18 cellular contexts compared by ENCODE assay signal in the genomic region with DNA sequence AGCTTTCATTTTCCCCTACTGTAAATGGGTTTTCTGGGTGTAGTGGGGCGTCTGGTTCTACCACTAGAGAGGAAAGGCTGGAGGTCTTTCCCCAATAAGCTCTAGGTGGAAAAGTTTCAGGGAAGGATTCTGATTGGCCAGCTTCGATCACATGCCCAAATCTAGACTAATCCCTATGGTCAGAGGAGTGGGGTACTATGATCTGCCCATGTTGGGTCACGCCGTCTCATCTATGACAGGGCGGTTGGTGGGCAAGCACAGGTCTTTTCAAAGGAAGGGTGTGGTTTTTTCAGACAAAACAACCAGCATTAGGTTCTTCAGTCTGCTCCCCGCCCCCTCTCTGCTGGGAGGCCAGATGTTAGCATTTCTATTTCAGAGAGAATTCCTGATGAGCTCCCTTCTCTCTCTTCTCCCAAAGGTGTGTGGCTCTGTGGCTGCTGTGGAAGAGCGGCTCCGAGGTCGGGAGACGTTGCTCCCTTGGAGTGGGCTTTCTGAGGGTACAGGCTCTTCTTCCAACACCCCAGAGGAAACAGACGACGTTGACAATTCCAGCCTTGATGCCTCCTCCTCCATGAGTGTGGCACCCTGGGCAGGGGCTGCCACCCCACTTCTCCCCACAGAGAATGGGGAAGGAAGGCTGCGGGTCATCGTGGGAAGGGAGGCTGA. TPM values are rescaled to one million over a fixed set of nuclear protein-coding genes. Genes with fewer than 3 reads are reported as not detected.
A peak's percentile ranks its signal among the peaks of the same experiment; 100 is the strongest.
DNase-seq lines count a peak whose midpoint lies in the region; ATAC-seq and TF ChIP-seq lines count a peak whose summit lies in the region.
"Had no signal": no experiment of that assay in that cellular context is flagged by ENCODE, and none has a peak within 500 bp of the region (broad histone marks: within the 10 kb centered on the region; RNA-seq: fewer than 3 reads in every experiment).

No MANE protein-coding gene starts in this region.

- peaks cover 46% of the 10 kb centered on the region for H3K4me1 Mint-ChIP-seq in activated CD4-positive, alpha-beta T cell treated with anti-CD3 and anti-CD28 coated beads for 36 hours
- H3K4me1 Mint-ChIP-seq in T-helper 2 cell treated with Interferon-gamma antibody and Interleukin-4, amounts not matched to agents 5 μg/mL and 100 μg/mL, for 36 hours (ENCODE audit: low read depth), result peaks cover 42% of the 10 kb centered on the region
- peaks cover 49% of the 10 kb centered on the region for H3K4me1 Mint-ChIP-seq in activated naive CD8-positive, alpha-beta T cell (ENCODE audit: low read depth)
- H3K4me1 Mint-ChIP-seq in progenitor cell of endocrine pancreas (ENCODE audit: low read depth), result no peaks in the 10 kb centered on the region
- H3K4me1 Mint-ChIP-seq: endodermal cell had no signal

- TF ChIP-seq POLR2A in gastrocnemius medialis (IDR thresholded peaks at IDR 0.05), result no peak

- no peaks in the 10 kb centered on the region for H3K4me1 ChIP-seq in gastrocnemius medialis

- H3K9me3 ChIP-seq in gastrocnemius medialis, result no peaks in the 10 kb centered on the region

- no peak overlapping the region for H3K27ac ChIP-seq in gastrocnemius medialis

- no peak overlapping the region for H3K4me3 Mint-ChIP-seq in activated CD4-positive, alpha-beta T cell treated with anti-CD3 and anti-CD28 coated beads for 36 hours
- H3K4me3 Mint-ChIP-seq in T-helper 2 cell treated with Interferon-gamma antibody and Interleukin-4, amounts not matched to agents 5 μg/mL and 100 μg/mL, for 36 hours, result peak overlapping the region; percentile 77
- no peak overlapping the region for H3K4me3 Mint-ChIP-seq in activated naive CD8-positive, alpha-beta T cell
- H3K4me3 Mint-ChIP-seq in progenitor cell of endocrine pancreas (ENCODE audit: low read depth), result no peak overlapping the region
- H3K4me3 Mint-ChIP-seq: endodermal cell, nephron had no signal

- CTCF ChIA-PET in activated CD4-positive, alpha-beta T cell treated with anti-CD3 and anti-CD28 coated beads for 36 hours (lab: Charles Lee), result interaction anchor here (1.3 to 2.5 kb wide), 3 partner anchors 10 to 25 kb away, joined by 3 to 9 read pairs (median 4); no protein-coding TSS in a partner anchor

- H3K27me3 Mint-ChIP-seq in activated CD4-positive, alpha-beta T cell treated with anti-CD3 and anti-CD28 coated beads for 36 hours, result no peaks in the 10 kb centered on the region
- no peaks in the 10 kb centered on the region for H3K27me3 Mint-ChIP-seq in T-helper 2 cell treated with Interferon-gamma antibody and Interleukin-4, amounts not matched to agents 5 μg/mL and 100 μg/mL, for 36 hours (ENCODE audit: low read depth)
- no peaks in the 10 kb centered on the region for H3K27me3 Mint-ChIP-seq in activated naive CD8-positive, alpha-beta T cell
- H3K27me3 Mint-ChIP-seq in progenitor cell of endocrine pancreas, result no peaks in the 10 kb centered on the region

- no peak overlapping the region for H3K4me3 ChIP-seq in gastrocnemius medialis
- H3K4me3 ChIP-seq: skin epidermis had no signal

- DNase-seq in activated CD4-positive, alpha-beta T cell treated with anti-CD3 and anti-CD28 coated beads for 36 hours, result peak; percentile 49
- DNase-seq in activated CD4-positive, alpha-beta T cell treated with anti-CD3 and anti-CD28 coated beads for 1 hour, result no peak
- peak; percentile 46 for DNase-seq in T-helper 2 cell treated with Interferon-gamma antibody and Interleukin-4, amounts not matched to agents 5 μg/mL and 100 μg/mL, for 36 hours (ENCODE audit: low spot score)
- DNase-seq in progenitor cell of endocrine pancreas (ENCODE audit: low spot score, unreplicated experiment) (no peak), gastrocnemius medialis (no peak)
- DNase-seq: anterior cingulate cortex, DMS79, endodermal cell, left cardiac atrium, NCI-H510A had no signal

- peaks cover 0 to 76% of the 10 kb centered on the region in 2 donors for H3K36me3 ChIP-seq in gastrocnemius medialis

- H3K36me3 Mint-ChIP-seq in activated CD4-positive, alpha-beta T cell treated with anti-CD3 and anti-CD28 coated beads for 36 hours (ENCODE audit: low read depth), result peaks cover 24% of the 10 kb centered on the region
- H3K36me3 Mint-ChIP-seq in T-helper 2 cell treated with Interferon-gamma antibody and Interleukin-4, amounts not matched to agents 5 μg/mL and 100 μg/mL, for 36 hours (ENCODE audit: low read depth), result peaks cover 30% of the 10 kb centered on the region
- H3K36me3 Mint-ChIP-seq in activated naive CD8-positive, alpha-beta T cell, result peaks cover 7% of the 10 kb centered on the region
- no peaks in the 10 kb centered on the region for H3K36me3 Mint-ChIP-seq in progenitor cell of endocrine pancreas (ENCODE audit: insufficient read depth)

- in situ Hi-C loops in gastrocnemius medialis (cut with MboI; ENCODE audit: low sequenced_read_pairs in 4 of 4), result no loop called here

- TF ChIP-seq CTCF in progenitor cell of endocrine pancreas (IDR thresholded peaks at IDR 0.05; ENCODE audit: unreplicated experiment) (no peak), gastrocnemius medialis (IDR thresholded peaks at IDR 0.05 in 4 of 5, conservative IDR thresholded peaks at IDR 0.05 in 1 of 5) (no peak)

- POLR2A ChIA-PET in activated CD4-positive, alpha-beta T cell treated with anti-CD3 and anti-CD28 coated beads for 36 hours (lab: Charles Lee), result no interaction called here

- intact Hi-C loops in activated CD4-positive, alpha-beta T cell treated with anti-CD3 and anti-CD28 coated beads for 36 hours (cut with DNase I, micrococcal nuclease), result loop anchor here in 1 of 2 experiments (1.0 kb wide), 1 partner anchor 9 kb away; no protein-coding TSS in a partner anchor
- intact Hi-C loops in gastrocnemius medialis (cut with DNase I; ENCODE audit: low total_unique reads), result no loop called here

- peak overlapping the region; percentile 85 for H3K27ac Mint-ChIP-seq in activated CD4-positive, alpha-beta T cell treated with anti-CD3 and anti-CD28 coated beads for 36 hours
- peak overlapping the region; percentile 99 for H3K27ac Mint-ChIP-seq in T-helper 2 cell treated with Interferon-gamma antibody and Interleukin-4, amounts not matched to agents 5 μg/mL and 100 μg/mL, for 36 hours
- H3K27ac Mint-ChIP-seq in activated naive CD8-positive, alpha-beta T cell, result peak overlapping the region; percentile 90
- peak overlapping the region; percentile 33 for H3K27ac Mint-ChIP-seq in progenitor cell of endocrine pancreas
- H3K27ac Mint-ChIP-seq: endodermal cell, nephron had no signal

- H3K9me3 Mint-ChIP-seq in activated CD4-positive, alpha-beta T cell treated with anti-CD3 and anti-CD28 coated beads for 36 hours (ENCODE audit: low read depth), result no peaks in the 10 kb centered on the region
- H3K9me3 Mint-ChIP-seq in T-helper 2 cell treated with Interferon-gamma antibody and Interleukin-4, amounts not matched to agents 5 μg/mL and 100 μg/mL, for 36 hours, result peaks cover 21% of the 10 kb centered on the region
- H3K9me3 Mint-ChIP-seq in activated naive CD8-positive, alpha-beta T cell (ENCODE audit: low read depth), result no peaks in the 10 kb centered on the region
- no peaks in the 10 kb centered on the region for H3K9me3 Mint-ChIP-seq in progenitor cell of endocrine pancreas (ENCODE audit: low read depth)
- H3K9me3 Mint-ChIP-seq: nephron had no signal

- H3K27me3 ChIP-seq in gastrocnemius medialis, result no peaks in the 10 kb centered on the region

- peak; percentile 34 for ATAC-seq in activated CD4-positive, alpha-beta T cell treated with anti-CD3 and anti-CD28 coated beads for 36 hours
- ATAC-seq in GM18861 (IDR thresholded peaks at IDR 0.05; ENCODE audit: unreplicated experiment) (no peak), GM21528 (IDR thresholded peaks at IDR 0.05; ENCODE audit: low FRiP score, unreplicated experiment) (no peak), gastrocnemius medialis (no peak)
- ATAC-seq: HCT116, left cardiac atrium, Panc1 had no signal

RNA-seq across cellular contexts. Expression of gene TATDN2, which starts 9.8 kb away (rescaled TPM):
- 10 to 100 TPM; 40.0 to 40.2 TPM for total RNA-seq in activated CD4-positive, alpha-beta T cell treated with anti-CD3 and anti-CD28 coated beads for 36 hours
- 34.5 and 35.5 TPM in 2 replicates for total RNA-seq in progenitor cell of endocrine pancreas
- 10 to 100 TPM; 10.9 to 11.5 (median 10.9) TPM for total RNA-seq in gastrocnemius medialis

RNA-seq across cellular contexts. Expression of gene GHRL, which starts 54.3 kb away (rescaled TPM):
- total RNA-seq in activated CD4-positive, alpha-beta T cell treated with anti-CD3 and anti-CD28 coated beads for 36 hours, result under 1 TPM; 0.19 to 0.30 TPM
- total RNA-seq in progenitor cell of endocrine pancreas (31.8 and 45.8 TPM in 2 replicates), gastrocnemius medialis (not detected)
- total RNA-seq: endodermal cell, urinary bladder had no signal

Comparison
In these comparisons a context has a peak if more than half of its experiments do, and no peak if none do; other contexts are left out.
1. DNase-seq: peak in activated CD4-positive, alpha-beta T cell treated with anti-CD3 and anti-CD28 coated beads for 36 hours (single experiment) and T-helper 2 cell treated with Interferon-gamma antibody and Interleukin-4, amounts not matched to agents 5 μg/mL and 100 μg/mL, for 36 hours (single experiment); none in activated CD4-positive, alpha-beta T cell treated with anti-CD3 and anti-CD28 coated beads for 1 hour (single experiment), progenitor cell of endocrine pancreas (single experiment) and gastrocnemius medialis (0 of 2).
2. H3K27ac Mint-ChIP-seq: peak in every context shown above with its lines; median percentile 99 in T-helper 2 cell treated with Interferon-gamma antibody and Interleukin-4, amounts not matched to agents 5 μg/mL and 100 μg/mL, for 36 hours; 90 in activated naive CD8-positive, alpha-beta T cell; 85 in activated CD4-positive, alpha-beta T cell treated with anti-CD3 and anti-CD28 coated beads for 36 hours; 33 in progenitor cell of endocrine pancreas.
3. RNA of gene GHRL, which starts 54.3 kb away (total RNA-seq): 31.8 to 45.8 TPM in progenitor cell of endocrine pancreas; 0.19 to 0.30 TPM in activated CD4-positive, alpha-beta T cell treated with anti-CD3 and anti-CD28 coated beads for 36 hours and not detected in gastrocnemius medialis; every median in the first group is over 10 times any median in the second.